In the genomic region with DNA sequence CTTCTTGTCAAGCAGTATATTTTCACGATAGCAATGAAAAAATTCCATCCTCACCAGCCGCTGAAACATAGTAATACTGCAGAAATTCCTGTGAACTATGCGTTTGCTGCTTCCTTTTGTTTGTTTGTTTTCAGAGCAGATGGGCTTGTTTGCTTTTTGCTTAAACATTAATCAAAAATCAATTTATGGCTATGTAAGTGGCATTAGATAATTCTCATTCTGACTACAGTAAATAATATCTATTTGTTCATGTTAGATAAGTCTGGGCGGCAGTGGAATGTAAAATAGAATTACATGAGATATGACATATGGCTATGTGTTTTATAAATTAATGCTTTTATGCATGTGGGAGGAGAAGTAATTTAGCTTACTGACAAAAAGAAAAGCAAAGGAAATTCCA, we compare ENCODE assay signal across 1 cellular context.
TF ChIP-seq lines count a peak whose summit lies in the region.

No MANE protein-coding gene starts in this region.

TF ChIP-seq in HepG2, 621 proteins besides CTCF, POLR2A, EP300 and RAD21 (continued from another document and continues in another):
- TF ChIP-seq NCOA2 (CRISPR knock-in tag; IDR thresholded peaks at IDR 0.05) (peak; percentile 87), SNAPC5 (CRISPR knock-in tag; IDR thresholded peaks at IDR 0.05; ENCODE audit: borderline replicate concordance) (no peak), ZNF770 (CRISPR knock-in tag; IDR thresholded peaks at IDR 0.05) (no peak), ZNF652 (CRISPR knock-in tag; IDR thresholded peaks at IDR 0.05; ENCODE audit: borderline replicate concordance, low read depth) (no peak), HNRNPK (IDR thresholded peaks at IDR 0.05; ENCODE audit: low read depth, low read length, poor library complexity, severe bottlenecking) (no peak), ZNF460 (CRISPR knock-in tag; IDR thresholded peaks at IDR 0.05; ENCODE audit: borderline replicate concordance) (no peak), ZBTB8A (CRISPR knock-in tag; IDR thresholded peaks at IDR 0.05; ENCODE audit: borderline replicate concordance, low read depth) (no peak), SMYD3 (CRISPR knock-in tag; IDR thresholded peaks at IDR 0.05) (no peak), MTA1 (CRISPR knock-in tag; IDR thresholded peaks at IDR 0.05; ENCODE audit: borderline replicate concordance) (no peak), ZMYM4 (CRISPR knock-in tag; IDR thresholded peaks at IDR 0.05) (no peak; the same call in 1 of the 2 replicates), HMGA1 (CRISPR knock-in tag; conservative IDR thresholded peaks at IDR 0.05) (no peak), ZNF670 (CRISPR knock-in tag; IDR thresholded peaks at IDR 0.05; ENCODE audit: borderline replicate concordance) (0 out of 2 replicates have a peak, but pooled peaks have one; percentile 50), ZNF552 (CRISPR knock-in tag; IDR thresholded peaks at IDR 0.05; ENCODE audit: borderline replicate concordance) (no peak), UBTF (CRISPR knock-in tag; IDR thresholded peaks at IDR 0.05) (no peak), ARNT2 (CRISPR knock-in tag; IDR thresholded peaks at IDR 0.05; ENCODE audit: low read depth) (no peak), ZNF724P (CRISPR knock-in tag; IDR thresholded peaks at IDR 0.05; ENCODE audit: borderline replicate concordance) (no peak), AKAP8 (CRISPR knock-in tag; IDR thresholded peaks at IDR 0.05) (no peak), KDM3A (CRISPR knock-in tag; IDR thresholded peaks at IDR 0.05; ENCODE audit: low read depth) (no peak), POGZ (CRISPR knock-in tag; IDR thresholded peaks at IDR 0.05) (no peak), ZNF574 (CRISPR knock-in tag; IDR thresholded peaks at IDR 0.05) (no peak), FOXK2 (IDR thresholded peaks at IDR 0.05) (no peak), CHD4 (IDR thresholded peaks at IDR 0.05; ENCODE audit: borderline replicate concordance, low read length) (peak; percentile 37; the same call in 1 of the 2 replicates), XRCC5 (optimal IDR thresholded peaks at IDR 0.05; ENCODE audit: low read length) (no peak), ZNF83 (CRISPR knock-in tag; IDR thresholded peaks at IDR 0.05; ENCODE audit: borderline replicate concordance) (no peak), ELF1 (CRISPR knock-in tag; IDR thresholded peaks at IDR 0.05) (0 out of 2 replicates have a peak, but pooled peaks have one; percentile 23)
- TF ChIP-seq, protein P1, sequence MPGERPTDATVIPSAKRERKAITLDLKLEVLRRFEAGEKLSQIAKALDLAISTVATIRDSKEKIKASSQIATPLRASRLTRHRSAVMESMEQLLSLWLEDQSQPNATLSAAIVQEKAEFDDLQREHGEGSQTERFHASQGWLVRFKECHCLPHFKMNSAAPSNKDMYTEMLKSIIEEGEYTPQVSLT (CRISPR knock-in tag; IDR thresholded peaks at IDR 0.05; ENCODE audit: borderline replicate concordance, low read depth), result no peak
- TF ChIP-seq, protein P2, sequence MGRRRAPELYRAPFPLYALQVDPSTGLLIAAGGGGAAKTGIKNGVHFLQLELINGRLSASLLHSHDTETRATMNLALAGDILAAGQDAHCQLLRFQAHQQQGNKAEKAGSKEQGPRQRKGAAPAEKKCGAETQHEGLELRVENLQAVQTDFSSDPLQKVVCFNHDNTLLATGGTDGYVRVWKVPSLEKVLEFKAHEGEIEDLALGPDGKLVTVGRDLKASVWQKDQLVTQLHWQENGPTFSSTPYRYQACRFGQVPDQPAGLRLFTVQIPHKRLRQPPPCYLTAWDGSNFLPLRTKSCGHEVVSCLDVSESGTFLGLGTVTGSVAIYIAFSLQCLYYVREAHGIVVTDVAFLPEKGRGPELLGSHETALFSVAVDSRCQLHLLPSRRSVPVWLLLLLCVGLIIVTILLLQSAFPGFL (CRISPR knock-in tag; IDR thresholded peaks at IDR 0.05), result no peak
- TF ChIP-seq, protein P3, sequence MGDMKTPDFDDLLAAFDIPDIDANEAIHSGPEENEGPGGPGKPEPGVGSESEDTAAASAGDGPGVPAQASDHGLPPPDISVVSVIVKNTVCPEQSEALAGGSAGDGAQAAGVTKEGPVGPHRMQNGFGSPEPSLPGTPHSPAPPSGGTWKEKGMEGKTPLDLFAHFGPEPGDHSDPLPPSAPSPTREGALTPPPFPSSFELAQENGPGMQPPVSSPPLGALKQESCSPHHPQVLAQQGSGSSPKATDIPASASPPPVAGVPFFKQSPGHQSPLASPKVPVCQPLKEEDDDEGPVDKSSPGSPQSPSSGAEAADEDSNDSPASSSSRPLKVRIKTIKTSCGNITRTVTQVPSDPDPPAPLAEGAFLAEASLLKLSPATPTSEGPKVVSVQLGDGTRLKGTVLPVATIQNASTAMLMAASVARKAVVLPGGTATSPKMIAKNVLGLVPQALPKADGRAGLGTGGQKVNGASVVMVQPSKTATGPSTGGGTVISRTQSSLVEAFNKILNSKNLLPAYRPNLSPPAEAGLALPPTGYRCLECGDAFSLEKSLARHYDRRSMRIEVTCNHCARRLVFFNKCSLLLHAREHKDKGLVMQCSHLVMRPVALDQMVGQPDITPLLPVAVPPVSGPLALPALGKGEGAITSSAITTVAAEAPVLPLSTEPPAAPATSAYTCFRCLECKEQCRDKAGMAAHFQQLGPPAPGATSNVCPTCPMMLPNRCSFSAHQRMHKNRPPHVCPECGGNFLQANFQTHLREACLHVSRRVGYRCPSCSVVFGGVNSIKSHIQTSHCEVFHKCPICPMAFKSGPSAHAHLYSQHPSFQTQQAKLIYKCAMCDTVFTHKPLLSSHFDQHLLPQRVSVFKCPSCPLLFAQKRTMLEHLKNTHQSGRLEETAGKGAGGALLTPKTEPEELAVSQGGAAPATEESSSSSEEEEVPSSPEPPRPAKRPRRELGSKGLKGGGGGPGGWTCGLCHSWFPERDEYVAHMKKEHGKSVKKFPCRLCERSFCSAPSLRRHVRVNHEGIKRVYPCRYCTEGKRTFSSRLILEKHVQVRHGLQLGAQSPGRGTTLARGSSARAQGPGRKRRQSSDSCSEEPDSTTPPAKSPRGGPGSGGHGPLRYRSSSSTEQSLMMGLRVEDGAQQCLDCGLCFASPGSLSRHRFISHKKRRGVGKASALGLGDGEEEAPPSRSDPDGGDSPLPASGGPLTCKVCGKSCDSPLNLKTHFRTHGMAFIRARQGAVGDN (CRISPR knock-in tag; IDR thresholded peaks at IDR 0.05), result no peak
- TF ChIP-seq, protein P4, sequence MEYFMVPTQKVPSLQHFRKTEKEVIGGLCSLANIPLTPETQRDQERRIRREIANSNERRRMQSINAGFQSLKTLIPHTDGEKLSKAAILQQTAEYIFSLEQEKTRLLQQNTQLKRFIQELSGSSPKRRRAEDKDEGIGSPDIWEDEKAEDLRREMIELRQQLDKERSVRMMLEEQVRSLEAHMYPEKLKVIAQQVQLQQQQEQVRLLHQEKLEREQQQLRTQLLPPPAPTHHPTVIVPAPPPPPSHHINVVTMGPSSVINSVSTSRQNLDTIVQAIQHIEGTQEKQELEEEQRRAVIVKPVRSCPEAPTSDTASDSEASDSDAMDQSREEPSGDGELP (IDR thresholded peaks at IDR 0.05; ENCODE audit: borderline replicate concordance, low read depth), result peak; percentile 85
- TF ChIP-seq, protein P5, sequence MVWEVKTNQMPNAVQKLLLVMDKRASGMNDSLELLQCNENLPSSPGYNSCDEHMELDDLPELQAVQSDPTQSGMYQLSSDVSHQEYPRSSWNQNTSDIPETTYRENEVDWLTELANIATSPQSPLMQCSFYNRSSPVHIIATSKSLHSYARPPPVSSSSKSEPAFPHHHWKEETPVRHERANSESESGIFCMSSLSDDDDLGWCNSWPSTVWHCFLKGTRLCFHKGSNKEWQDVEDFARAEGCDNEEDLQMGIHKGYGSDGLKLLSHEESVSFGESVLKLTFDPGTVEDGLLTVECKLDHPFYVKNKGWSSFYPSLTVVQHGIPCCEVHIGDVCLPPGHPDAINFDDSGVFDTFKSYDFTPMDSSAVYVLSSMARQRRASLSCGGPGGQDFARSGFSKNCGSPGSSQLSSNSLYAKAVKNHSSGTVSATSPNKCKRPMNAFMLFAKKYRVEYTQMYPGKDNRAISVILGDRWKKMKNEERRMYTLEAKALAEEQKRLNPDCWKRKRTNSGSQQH (CRISPR knock-in tag; IDR thresholded peaks at IDR 0.05; ENCODE audit: low read depth), result no peak
- TF ChIP-seq, protein P6, sequence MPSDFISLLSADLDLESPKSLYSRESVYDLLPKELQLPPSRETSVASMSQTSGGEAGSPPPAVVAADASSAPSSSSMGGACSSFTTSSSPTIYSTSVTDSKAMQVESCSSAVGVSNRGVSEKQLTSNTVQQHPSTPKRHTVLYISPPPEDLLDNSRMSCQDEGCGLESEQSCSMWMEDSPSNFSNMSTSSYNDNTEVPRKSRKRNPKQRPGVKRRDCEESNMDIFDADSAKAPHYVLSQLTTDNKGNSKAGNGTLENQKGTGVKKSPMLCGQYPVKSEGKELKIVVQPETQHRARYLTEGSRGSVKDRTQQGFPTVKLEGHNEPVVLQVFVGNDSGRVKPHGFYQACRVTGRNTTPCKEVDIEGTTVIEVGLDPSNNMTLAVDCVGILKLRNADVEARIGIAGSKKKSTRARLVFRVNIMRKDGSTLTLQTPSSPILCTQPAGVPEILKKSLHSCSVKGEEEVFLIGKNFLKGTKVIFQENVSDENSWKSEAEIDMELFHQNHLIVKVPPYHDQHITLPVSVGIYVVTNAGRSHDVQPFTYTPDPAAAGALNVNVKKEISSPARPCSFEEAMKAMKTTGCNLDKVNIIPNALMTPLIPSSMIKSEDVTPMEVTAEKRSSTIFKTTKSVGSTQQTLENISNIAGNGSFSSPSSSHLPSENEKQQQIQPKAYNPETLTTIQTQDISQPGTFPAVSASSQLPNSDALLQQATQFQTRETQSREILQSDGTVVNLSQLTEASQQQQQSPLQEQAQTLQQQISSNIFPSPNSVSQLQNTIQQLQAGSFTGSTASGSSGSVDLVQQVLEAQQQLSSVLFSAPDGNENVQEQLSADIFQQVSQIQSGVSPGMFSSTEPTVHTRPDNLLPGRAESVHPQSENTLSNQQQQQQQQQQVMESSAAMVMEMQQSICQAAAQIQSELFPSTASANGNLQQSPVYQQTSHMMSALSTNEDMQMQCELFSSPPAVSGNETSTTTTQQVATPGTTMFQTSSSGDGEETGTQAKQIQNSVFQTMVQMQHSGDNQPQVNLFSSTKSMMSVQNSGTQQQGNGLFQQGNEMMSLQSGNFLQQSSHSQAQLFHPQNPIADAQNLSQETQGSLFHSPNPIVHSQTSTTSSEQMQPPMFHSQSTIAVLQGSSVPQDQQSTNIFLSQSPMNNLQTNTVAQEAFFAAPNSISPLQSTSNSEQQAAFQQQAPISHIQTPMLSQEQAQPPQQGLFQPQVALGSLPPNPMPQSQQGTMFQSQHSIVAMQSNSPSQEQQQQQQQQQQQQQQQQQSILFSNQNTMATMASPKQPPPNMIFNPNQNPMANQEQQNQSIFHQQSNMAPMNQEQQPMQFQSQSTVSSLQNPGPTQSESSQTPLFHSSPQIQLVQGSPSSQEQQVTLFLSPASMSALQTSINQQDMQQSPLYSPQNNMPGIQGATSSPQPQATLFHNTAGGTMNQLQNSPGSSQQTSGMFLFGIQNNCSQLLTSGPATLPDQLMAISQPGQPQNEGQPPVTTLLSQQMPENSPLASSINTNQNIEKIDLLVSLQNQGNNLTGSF (CRISPR knock-in tag; IDR thresholded peaks at IDR 0.05), result no peak
- TF ChIP-seq, protein P7, sequence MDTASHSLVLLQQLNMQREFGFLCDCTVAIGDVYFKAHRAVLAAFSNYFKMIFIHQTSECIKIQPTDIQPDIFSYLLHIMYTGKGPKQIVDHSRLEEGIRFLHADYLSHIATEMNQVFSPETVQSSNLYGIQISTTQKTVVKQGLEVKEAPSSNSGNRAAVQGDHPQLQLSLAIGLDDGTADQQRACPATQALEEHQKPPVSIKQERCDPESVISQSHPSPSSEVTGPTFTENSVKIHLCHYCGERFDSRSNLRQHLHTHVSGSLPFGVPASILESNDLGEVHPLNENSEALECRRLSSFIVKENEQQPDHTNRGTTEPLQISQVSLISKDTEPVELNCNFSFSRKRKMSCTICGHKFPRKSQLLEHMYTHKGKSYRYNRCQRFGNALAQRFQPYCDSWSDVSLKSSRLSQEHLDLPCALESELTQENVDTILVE (CRISPR knock-in tag; IDR thresholded peaks at IDR 0.05), result no peak
